ENCODE assay signal across 8 cellular contexts in the genomic region with DNA sequence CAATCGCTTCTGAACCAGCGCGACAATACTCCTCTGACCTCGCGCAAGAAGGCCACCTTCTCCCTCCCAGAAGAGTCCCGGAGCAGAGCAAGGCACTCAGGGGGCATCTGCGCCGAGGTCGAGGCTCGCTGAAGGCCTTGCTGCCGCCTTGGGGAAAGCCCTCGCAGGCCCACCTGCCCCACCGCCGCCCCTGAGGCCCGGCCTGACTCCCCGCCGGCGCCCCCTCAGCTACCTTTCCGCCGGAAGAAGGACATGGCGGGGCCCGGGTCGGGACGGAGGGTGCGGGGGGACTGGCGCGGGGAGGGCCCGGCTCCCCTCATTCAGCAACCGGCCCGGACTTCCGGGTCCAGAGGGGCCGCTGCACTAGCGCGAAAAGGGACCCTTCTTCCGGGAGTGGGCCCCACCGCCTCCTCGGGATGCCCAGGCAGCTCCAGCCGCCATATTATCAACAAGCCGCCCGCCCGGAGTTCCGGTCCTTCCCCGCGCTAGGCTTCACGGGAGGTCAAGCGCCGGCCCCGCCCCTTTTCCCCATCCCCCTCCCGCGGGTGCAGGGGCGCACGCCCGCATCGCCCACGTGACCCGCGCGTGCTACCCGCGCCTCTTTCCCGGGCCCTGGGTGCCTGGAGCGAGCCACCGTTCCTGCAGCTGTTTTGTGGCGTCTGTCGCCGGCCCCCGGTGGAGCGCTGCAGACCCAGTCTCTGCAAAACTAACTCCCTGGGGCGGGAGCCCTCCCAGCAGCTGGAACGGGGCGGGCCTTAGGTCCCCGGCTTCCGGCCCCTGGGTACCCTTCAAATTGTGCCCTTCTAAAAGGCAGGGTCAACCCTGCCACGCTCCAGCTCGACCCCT. TPM values are rescaled to one million over a fixed set of nuclear protein-coding genes. Genes with fewer than 3 reads are reported as not detected.
A peak's percentile ranks its signal among the peaks of the same experiment; 100 is the strongest.
DNase-seq lines count a peak whose midpoint lies in the region; ATAC-seq and TF ChIP-seq lines count a peak whose summit lies in the region.

A gene with protein sequence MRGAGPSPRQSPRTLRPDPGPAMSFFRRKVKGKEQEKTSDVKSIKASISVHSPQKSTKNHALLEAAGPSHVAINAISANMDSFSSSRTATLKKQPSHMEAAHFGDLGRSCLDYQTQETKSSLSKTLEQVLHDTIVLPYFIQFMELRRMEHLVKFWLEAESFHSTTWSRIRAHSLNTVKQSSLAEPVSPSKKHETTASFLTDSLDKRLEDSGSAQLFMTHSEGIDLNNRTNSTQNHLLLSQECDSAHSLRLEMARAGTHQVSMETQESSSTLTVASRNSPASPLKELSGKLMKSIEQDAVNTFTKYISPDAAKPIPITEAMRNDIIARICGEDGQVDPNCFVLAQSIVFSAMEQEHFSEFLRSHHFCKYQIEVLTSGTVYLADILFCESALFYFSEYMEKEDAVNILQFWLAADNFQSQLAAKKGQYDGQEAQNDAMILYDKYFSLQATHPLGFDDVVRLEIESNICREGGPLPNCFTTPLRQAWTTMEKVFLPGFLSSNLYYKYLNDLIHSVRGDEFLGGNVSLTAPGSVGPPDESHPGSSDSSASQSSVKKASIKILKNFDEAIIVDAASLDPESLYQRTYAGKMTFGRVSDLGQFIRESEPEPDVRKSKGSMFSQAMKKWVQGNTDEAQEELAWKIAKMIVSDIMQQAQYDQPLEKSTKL (minus strand): TSS at position 469 of the 846 bp plus-strand sequence. CDS start 149 bp downstream, at position 320.

- H3K27me3 ChIP-seq in BLaER1 treated with 17β-estradiol and CSF1 and Interleukin-3, amounts not matched to agents 10 nM and 100 nM = no peaks in the 10 kb centered on the region
- H3K27me3 ChIP-seq in right lobe of liver = no peaks in the 10 kb centered on the region

- peaks cover 0 to 35% (median 9%) of the 10 kb centered on the region in 11 experiments; a peak in 12 of 22 replicates for H4K20me1 ChIP-seq in BLaER1 treated with 17β-estradiol and CSF1 and Interleukin-3, amounts not matched to agents 10 nM and 100 nM

- peaks cover 33 to 73% (median 49%) of the 10 kb centered on the region in 10 experiments for H3K4me1 ChIP-seq in BLaER1 treated with 17β-estradiol and CSF1 and Interleukin-3, amounts not matched to agents 10 nM and 100 nM
- peaks cover 0 to 14% (median 3%) of the 10 kb centered on the region in 4 donors for H3K4me1 ChIP-seq in right lobe of liver

- TF ChIP-seq POLR2A in right lobe of liver (IDR thresholded peaks at IDR 0.05) = peak; percentile 62

- no peak for TF ChIP-seq CTCF in right lobe of liver (IDR thresholded peaks at IDR 0.05)

- H3K9ac ChIP-seq in BLaER1 treated with 17β-estradiol and CSF1 and Interleukin-3, amounts not matched to agents 10 nM and 100 nM = peak within 1 kb of the TSS; percentile 98 to 100 (median 99)

- peaks cover 0 to 17% (median 5%) of the 10 kb centered on the region in 11 experiments; a peak in 10 of 22 replicates for H3K9me3 ChIP-seq in BLaER1 treated with 17β-estradiol and CSF1 and Interleukin-3, amounts not matched to agents 10 nM and 100 nM (replicated peaks in 1 of 11)
- H3K9me3 ChIP-seq in right lobe of liver = no peaks in the 10 kb centered on the region

- intact Hi-C loops in right lobe of liver (cut with DNase I) = no loop called here

- peak within 1 kb of the TSS; percentile 74 to 98 (median 88) for H3K4me2 ChIP-seq in BLaER1 treated with 17β-estradiol and CSF1 and Interleukin-3, amounts not matched to agents 10 nM and 100 nM

- peaks cover 28 to 40% (median 36%) of the 10 kb centered on the region in 11 experiments for H3K36me3 ChIP-seq in BLaER1 treated with 17β-estradiol and CSF1 and Interleukin-3, amounts not matched to agents 10 nM and 100 nM
- H3K36me3 ChIP-seq in right lobe of liver = no peaks in the 10 kb centered on the region

- ATAC-seq in HG03457 (IDR thresholded peaks at IDR 0.05; ENCODE audit: unreplicated experiment) = peak; percentile 68
- ATAC-seq in right lobe of liver = peak; percentile 95 to 97 (median 96)

- peak within 1 kb of the TSS; percentile 99 to 100 (median 100) for H3K27ac ChIP-seq in BLaER1 treated with 17β-estradiol and CSF1 and Interleukin-3, amounts not matched to agents 10 nM and 100 nM
- H3K27ac ChIP-seq in right lobe of liver = peak within 1 kb of the TSS; percentile 89 to 97 (median 93)

- peak; percentile 81 for DNase-seq in GM19240 (ENCODE audit: insufficient read length, low spot score)
- peak; percentile 53 for DNase-seq in NCI-H526 treated with DMSO at 0.1 percent for 48 hours (lab: John Stamatoyannopoulos, UW)
- DNase-seq in activated CD4-positive, alpha-beta T cell treated with anti-CD3 and anti-CD28 coated beads, Interleukin-2, amount 50 U/mL, for 24 hours (ENCODE audit: low read depth in 1 of 2, low spot score in 1 of 2) = peak; percentile 91 to 94
- DNase-seq in dermis microvascular lymphatic vessel endothelial cell (ENCODE audit: low read depth in 2 of 2) = peak; percentile 39 to 77
- peak; percentile 95 to 96 (median 96) for DNase-seq in right lobe of liver
- DNase-seq in stimulated activated CD4-positive, alpha-beta T cell treated with anti-CD3 and anti-CD28 coated beads, Interleukin-4, amount 100 ng/mL, for 4 hours = peak; percentile 91 to 97

- WGBS in right lobe of liver (ENCODE audit: insufficient coverage, low coverage, low lambda C conversion rate, missing lambda C conversion rate) = 0% methylated on average over 23 of the region's 75 CpGs

- H3K4me3 ChIP-seq in BLaER1 treated with 17β-estradiol and CSF1 and Interleukin-3, amounts not matched to agents 10 nM and 100 nM = peak within 1 kb of the TSS; percentile 79 to 88 (median 85)
- peak within 1 kb of the TSS; percentile 92 to 99 (median 94) for H3K4me3 ChIP-seq in right lobe of liver

RNA-seq across cellular contexts. Expression of the gene that starts here (rescaled TPM):
- total RNA-seq in dermis microvascular lymphatic vessel endothelial cell = 11.4 and 23.4 TPM in 2 replicates
- total RNA-seq in right lobe of liver = 10 to 100 TPM in 3 of 6 experiments, 1 to 10 TPM in 3; 8.6 to 13.1 (median 10.6) TPM

Comparison
In these comparisons a context has a peak if more than half of its experiments do, and no peak if none do; other contexts are left out.
1. Peak in every context shown above with its lines: DNase-seq, ATAC-seq, H3K4me3 ChIP-seq and H3K27ac ChIP-seq.